Comparison of ENCODE assay signal across 2 cellular contexts in the genomic region with DNA sequence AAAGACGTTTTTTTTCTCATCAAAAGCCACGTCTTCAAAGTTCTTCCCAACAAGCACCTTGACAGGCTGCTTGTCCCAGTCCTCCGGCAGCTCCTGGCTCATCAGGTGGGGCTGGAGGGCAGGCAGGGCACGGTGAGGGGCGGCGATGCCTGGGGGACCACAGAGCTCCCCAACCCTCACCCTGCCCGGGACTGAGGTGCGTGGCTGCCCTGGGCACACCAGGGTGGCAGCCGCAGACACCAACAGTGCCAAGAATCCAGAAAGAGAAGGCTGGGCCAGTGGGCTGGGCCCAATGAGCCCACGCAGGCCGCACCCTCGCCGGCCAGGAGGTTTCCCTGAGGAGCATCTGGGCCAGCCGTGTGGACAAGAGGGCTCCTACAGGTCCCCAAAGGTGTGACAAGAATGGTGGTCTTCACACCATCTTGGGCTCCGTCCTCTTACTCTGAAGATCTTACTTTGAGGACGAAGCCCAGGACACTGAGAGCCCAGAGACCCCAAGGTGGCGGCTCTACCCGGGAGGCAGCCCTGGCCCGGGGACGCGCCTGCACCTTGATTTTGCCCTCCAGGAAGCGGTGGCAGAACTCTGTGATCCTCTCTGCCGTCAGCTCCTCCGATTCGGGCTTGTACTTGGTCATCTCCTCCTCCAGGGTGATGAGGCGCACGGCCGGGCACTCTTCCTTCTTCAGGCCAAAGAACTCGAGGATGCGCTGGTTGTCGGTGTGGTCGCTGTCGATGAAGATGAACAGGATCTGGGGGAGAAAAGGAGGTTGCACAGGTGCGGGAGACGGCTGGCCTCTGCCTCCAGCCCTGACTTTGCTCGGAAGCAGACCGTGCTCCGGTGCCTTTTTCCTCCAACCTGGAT.
A peak's percentile ranks its signal among the peaks of the same experiment; 100 is the strongest.
TF ChIP-seq lines count a peak whose summit lies in the region.

No MANE protein-coding gene starts in this region.

TF ChIP-seq in HepG2, 621 proteins besides CTCF, POLR2A, EP300 and RAD21 (continues in another document):
- TF ChIP-seq, protein P1, sequence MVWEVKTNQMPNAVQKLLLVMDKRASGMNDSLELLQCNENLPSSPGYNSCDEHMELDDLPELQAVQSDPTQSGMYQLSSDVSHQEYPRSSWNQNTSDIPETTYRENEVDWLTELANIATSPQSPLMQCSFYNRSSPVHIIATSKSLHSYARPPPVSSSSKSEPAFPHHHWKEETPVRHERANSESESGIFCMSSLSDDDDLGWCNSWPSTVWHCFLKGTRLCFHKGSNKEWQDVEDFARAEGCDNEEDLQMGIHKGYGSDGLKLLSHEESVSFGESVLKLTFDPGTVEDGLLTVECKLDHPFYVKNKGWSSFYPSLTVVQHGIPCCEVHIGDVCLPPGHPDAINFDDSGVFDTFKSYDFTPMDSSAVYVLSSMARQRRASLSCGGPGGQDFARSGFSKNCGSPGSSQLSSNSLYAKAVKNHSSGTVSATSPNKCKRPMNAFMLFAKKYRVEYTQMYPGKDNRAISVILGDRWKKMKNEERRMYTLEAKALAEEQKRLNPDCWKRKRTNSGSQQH (CRISPR knock-in tag; IDR thresholded peaks at IDR 0.05; ENCODE audit: low read depth): no peak
- TF ChIP-seq, protein P2, sequence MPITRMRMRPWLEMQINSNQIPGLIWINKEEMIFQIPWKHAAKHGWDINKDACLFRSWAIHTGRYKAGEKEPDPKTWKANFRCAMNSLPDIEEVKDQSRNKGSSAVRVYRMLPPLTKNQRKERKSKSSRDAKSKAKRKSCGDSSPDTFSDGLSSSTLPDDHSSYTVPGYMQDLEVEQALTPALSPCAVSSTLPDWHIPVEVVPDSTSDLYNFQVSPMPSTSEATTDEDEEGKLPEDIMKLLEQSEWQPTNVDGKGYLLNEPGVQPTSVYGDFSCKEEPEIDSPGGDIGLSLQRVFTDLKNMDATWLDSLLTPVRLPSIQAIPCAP (CRISPR knock-in tag; IDR thresholded peaks at IDR 0.05; ENCODE audit: low read depth): no peak
- TF ChIP-seq, protein P3, sequence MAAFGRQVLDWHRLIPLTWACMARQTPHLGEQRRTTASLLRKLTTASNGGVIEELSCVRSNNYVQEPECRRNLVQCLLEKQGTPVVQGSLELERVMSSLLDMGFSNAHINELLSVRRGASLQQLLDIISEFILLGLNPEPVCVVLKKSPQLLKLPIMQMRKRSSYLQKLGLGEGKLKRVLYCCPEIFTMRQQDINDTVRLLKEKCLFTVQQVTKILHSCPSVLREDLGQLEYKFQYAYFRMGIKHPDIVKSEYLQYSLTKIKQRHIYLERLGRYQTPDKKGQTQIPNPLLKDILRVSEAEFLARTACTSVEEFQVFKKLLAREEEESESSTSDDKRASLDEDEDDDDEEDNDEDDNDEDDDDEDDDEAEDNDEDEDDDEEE (CRISPR knock-in tag; IDR thresholded peaks at IDR 0.05): no peak
- TF ChIP-seq SMAD3 (CRISPR knock-in tag; IDR thresholded peaks at IDR 0.05) (no peak), U2AF2 (IDR thresholded peaks at IDR 0.05; ENCODE audit: low read depth, low read length) (no peak), YEATS4 (CRISPR knock-in tag; IDR thresholded peaks at IDR 0.05; ENCODE audit: borderline replicate concordance) (no peak), HOXA3 (CRISPR knock-in tag; IDR thresholded peaks at IDR 0.05) (0 out of 2 replicates have a peak, but pooled peaks have one; percentile 7), REXO4 (CRISPR knock-in tag; IDR thresholded peaks at IDR 0.05; ENCODE audit: borderline replicate concordance) (no peak), ZNF878 (CRISPR knock-in tag; IDR thresholded peaks at IDR 0.05) (no peak), AGO2 (optimal IDR thresholded peaks at IDR 0.05; ENCODE audit: low read depth, low read length) (peak; percentile 85), POLR2AphosphoS5 (IDR thresholded peaks at IDR 0.05; ENCODE audit: low read depth, low read length) (0 out of 2 replicates have a peak, but pooled peaks have one; percentile 9), POLR2G (IDR thresholded peaks at IDR 0.05; ENCODE audit: low read depth, low read length) (0 out of 2 replicates have a peak, but pooled peaks have one; percentile 10), TBL1XR1 (IDR thresholded peaks at IDR 0.05; ENCODE audit: borderline replicate concordance, low read length, partially characterized antibody) (no peak), RBFOX2 (IDR thresholded peaks at IDR 0.05; ENCODE audit: low read depth, low read length) (peak; percentile 65), HDAC6 (IDR thresholded peaks at IDR 0.05; ENCODE audit: low read depth, low read length) (no peak), ZNF790 (CRISPR knock-in tag; IDR thresholded peaks at IDR 0.05; ENCODE audit: borderline replicate concordance) (no peak)
- TF ChIP-seq, protein P4, sequence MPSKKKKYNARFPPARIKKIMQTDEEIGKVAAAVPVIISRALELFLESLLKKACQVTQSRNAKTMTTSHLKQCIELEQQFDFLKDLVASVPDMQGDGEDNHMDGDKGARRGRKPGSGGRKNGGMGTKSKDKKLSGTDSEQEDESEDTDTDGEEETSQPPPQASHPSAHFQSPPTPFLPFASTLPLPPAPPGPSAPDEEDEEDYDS (CRISPR knock-in tag; IDR thresholded peaks at IDR 0.05): no peak
- TF ChIP-seq, protein P5, sequence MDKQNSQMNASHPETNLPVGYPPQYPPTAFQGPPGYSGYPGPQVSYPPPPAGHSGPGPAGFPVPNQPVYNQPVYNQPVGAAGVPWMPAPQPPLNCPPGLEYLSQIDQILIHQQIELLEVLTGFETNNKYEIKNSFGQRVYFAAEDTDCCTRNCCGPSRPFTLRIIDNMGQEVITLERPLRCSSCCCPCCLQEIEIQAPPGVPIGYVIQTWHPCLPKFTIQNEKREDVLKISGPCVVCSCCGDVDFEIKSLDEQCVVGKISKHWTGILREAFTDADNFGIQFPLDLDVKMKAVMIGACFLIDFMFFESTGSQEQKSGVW (CRISPR knock-in tag; IDR thresholded peaks at IDR 0.05; ENCODE audit: borderline replicate concordance): no peak

TF ChIP-seq in PFSK-1, 5 proteins besides CTCF, POLR2A, EP300 and RAD21:
- TF ChIP-seq POLR2AphosphoS5 (IDR thresholded peaks at IDR 0.05; ENCODE audit: low read depth, low read length) (peak; percentile 33; the same call in 1 of the 2 replicates), FOXP2 (optimal IDR thresholded peaks at IDR 0.05; ENCODE audit: borderline replicate concordance, extremely low read depth, extremely low read length, insufficient read depth) (no peak)
